Comparison of ENCODE assay signal across 23 cellular contexts in the genomic region with DNA sequence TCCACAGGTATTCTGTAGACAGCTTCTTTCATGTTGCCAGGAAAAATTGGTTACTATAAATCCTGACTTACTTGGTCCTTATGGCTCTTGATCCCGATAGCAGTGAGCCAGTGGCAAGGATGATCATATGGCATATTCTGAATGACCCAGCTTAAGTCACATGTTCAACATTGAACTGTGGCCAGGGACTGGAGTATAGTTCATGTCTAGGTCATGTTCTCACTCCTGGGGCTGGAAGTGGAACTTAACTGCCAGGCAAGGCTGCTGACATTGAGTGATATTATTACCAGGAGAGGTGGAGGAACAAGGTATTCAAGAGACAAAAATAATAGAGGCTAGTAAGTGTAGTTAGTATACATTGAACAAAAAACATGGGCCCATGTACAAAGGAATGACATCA. TPM values are rescaled to one million over a fixed set of nuclear protein-coding genes. Genes with fewer than 3 reads are reported as not detected.
DNase-seq lines count a peak whose midpoint lies in the region; ATAC-seq, FAIRE-seq and TF ChIP-seq lines count a peak whose summit lies in the region.
"Had no signal": no experiment of that assay in that cellular context is flagged by ENCODE, and none has a peak within 500 bp of the region (broad histone marks: within the 10 kb centered on the region; RNA-seq: fewer than 3 reads in every experiment).

No MANE protein-coding gene starts in this region.

- H4K20me1 ChIP-seq in K562 (replicated peaks; ENCODE audit: control insufficient read depth, insufficient read depth, low read length), result no peaks in the 10 kb centered on the region

- no TSS peak for BruUV-seq in K562 (replicated peaks; lab: Mats Ljungman, UMichigan)

- peak; percentile 54 for ATAC-seq in K562
- peak; percentile 32 to 43 for ATAC-seq in right cardiac atrium
- no peak for ATAC-seq in lower lobe of right lung
- ATAC-seq: naive thymus-derived CD4-positive, alpha-beta T cell; stimulated activated naive CD8-positive, alpha-beta T cell treated with anti-CD3 and anti-CD28 coated beads, Interleukin-15, Interleukin-2, amounts not matched to agents 100 U/mL and 50 U/mL, for 24 hours; T-helper 17 cell had no signal

- POLR2A ChIA-PET in K562 (lab: Yijun Ruan, JAX), result no interaction called here

- H2AFZ ChIP-seq in K562 (ENCODE audit: low read depth, low read length), result no peak overlapping the region
- H2AFZ ChIP-seq: PC-9 had no signal

- intact Hi-C loops in K562 (cut with micrococcal nuclease), result no loop called here
- intact Hi-C loops in right cardiac atrium (cut with DNase I), result no loop called here
- intact Hi-C loops in lower lobe of right lung (cut with DNase I), result no loop called here

- CTCF ChIA-PET in K562 (lab: Yijun Ruan, JAX; ENCODE audit: low intra/inter-chr PET ratio), result no interaction called here

- no peak for TF ChIP-seq RAD21 in K562 (CRISPR knock-in tag; conservative IDR thresholded peaks at IDR 0.05 in 1 of 2, IDR thresholded peaks at IDR 0.05 in 1 of 2)

- no peaks in the 10 kb centered on the region for H3K9me1 ChIP-seq in K562 (ENCODE audit: control insufficient read depth, insufficient read depth, low read length)

- H3K4me1 ChIP-seq in K562 (replicated peaks in 1 of 2; ENCODE audit: control insufficient read depth in 2 of 2, insufficient read depth in 2 of 2, low read length in 2 of 2) (0 out of 5 replicates have a peak, but pooled peaks cover 0 to 2% of the 10 kb centered on the region in 2 experiments), right cardiac atrium (ENCODE audit: control insufficient read depth, insufficient read depth, low read length) (peaks cover 3% of the 10 kb centered on the region), lower lobe of right lung (no peaks in the 10 kb centered on the region)
- H3K4me1 ChIP-seq: testis had no signal

- no peak overlapping the region for H3K4me2 ChIP-seq in K562 (ENCODE audit: insufficient read depth, low read length)
- H3K4me2 ChIP-seq: KMS-11, PC-9, smooth muscle cell had no signal

- no peak overlapping the region for H3K9ac ChIP-seq in K562 (ENCODE audit: insufficient read depth in 1 of 2, low read depth in 2 of 2, low read length in 2 of 2)
- H3K9ac ChIP-seq: KMS-11 had no signal

- in situ Hi-C loops in K562 (cut with MboI), result no loop called here

- no peak for DNase-seq in GM12891 (ENCODE audit: insufficient read length, low spot score)
- DNase-seq in K562 (ENCODE audit: extremely low read depth in 1 of 4, low spot score in 3 of 4), result peak in 1 of 4 experiments; percentile 8
- DNase-seq in right cardiac atrium, result no peak
- peak; percentile 11 for DNase-seq in renal cortical epithelial cell (ENCODE audit: low read depth)
- no peak for DNase-seq in lower lobe of right lung
- no peak for DNase-seq in SHP77 treated with DMSO at 0.1 percent for 48 hours (lab: John Stamatoyannopoulos, UW)
- no peak for DNase-seq in stimulated activated naive CD4-positive, alpha-beta T cell (lab: John Stamatoyannopoulos, UW)
- DNase-seq: activated CD4-positive, alpha-beta T cell treated with anti-CD3 and anti-CD28 coated beads, Interleukin-2, amount 50 U/mL, for 4 hours; activated naive CD4-positive, alpha-beta T cell treated with anti-CD3 and anti-CD28 coated beads, Interleukin-2, amount 50 U/mL, for 16 hours; CD4-positive, alpha-beta memory T cell; GOT3; naive thymus-derived CD4-positive, alpha-beta T cell; NCI-H2029 treated with DMSO at 0.1 percent for 48 hours; NCI-H226; NCI-H526 treated with DMSO at 0.1 percent for 48 hours; PC-9; stimulated activated naive CD8-positive, alpha-beta T cell treated with anti-CD3 and anti-CD28 coated beads, Interleukin-15, Interleukin-2, amounts not matched to agents 100 U/mL and 50 U/mL, for 24 hours; T-helper 17 cell; testis had no signal

- peak; percentile 9 for FAIRE-seq in GM12891 (lab: Jason Lieb, UNC)
- no peak for FAIRE-seq in K562 (lab: Jason Lieb, UNC)
- FAIRE-seq: TTC549 had no signal

- H3K36me3 ChIP-seq in K562 (ENCODE audit: control insufficient read depth, insufficient read depth, low read length), result peaks cover 6% of the 10 kb centered on the region; the same call in 2 of the 3 replicates
- no peaks in the 10 kb centered on the region for H3K36me3 ChIP-seq in lower lobe of right lung

- TF ChIP-seq POLR2A in GM12891 (IDR thresholded peaks at IDR 0.05; ENCODE audit: low read depth, low read length) (no peak), K562 (conservative IDR thresholded peaks at IDR 0.05) (no peak)

- no peak overlapping the region for H3K27ac ChIP-seq in K562 (ENCODE audit: extremely low read depth, low read depth, low read length)
- no peak overlapping the region for H3K27ac ChIP-seq in right cardiac atrium (ENCODE audit: low read length)
- H3K27ac ChIP-seq in lower lobe of right lung, result no peak overlapping the region
- H3K27ac ChIP-seq: HL-60, KMS-11, PC-9, testis had no signal

- WGBS in K562 (ENCODE audit: insufficient coverage, low coverage, missing lambda C conversion rate), result 93% methylated on average over 1 of the region's 1 CpG
- 49% methylated on average over 1 of the region's 1 CpG for WGBS in right cardiac atrium

- H3K4me3 ChIP-seq in K562, result no peak overlapping the region
- H3K4me3 ChIP-seq in right cardiac atrium (ENCODE audit: low read length), result no peak overlapping the region
- H3K4me3 ChIP-seq in lower lobe of right lung, result no peak overlapping the region
- H3K4me3 ChIP-seq: PC-9, smooth muscle cell, testis had no signal

- TF ChIP-seq EP300 in K562 (IDR thresholded peaks at IDR 0.05; ENCODE audit: low read length), result no peak

- peaks cover 79% of the 10 kb centered on the region for H3K79me2 ChIP-seq in K562 (ENCODE audit: control insufficient read depth, insufficient read depth, low read length)

- TF ChIP-seq CTCF in K562 (IDR thresholded peaks at IDR 0.05 in 2 of 3, conservative IDR thresholded peaks at IDR 0.05 in 1 of 3; ENCODE audit: insufficient read depth in 2 of 3, low read depth in 1 of 3, low read length in 3 of 3), result no peak
- TF ChIP-seq CTCF in lower lobe of right lung (IDR thresholded peaks at IDR 0.05), result no peak

- H3K9me3 ChIP-seq in K562 (replicated peaks; ENCODE audit: control insufficient read depth, insufficient read depth, low read depth, low read length), result no peaks in the 10 kb centered on the region
- no peaks in the 10 kb centered on the region for H3K9me3 ChIP-seq in right cardiac atrium (ENCODE audit: control insufficient read depth, low read length)
- no peaks in the 10 kb centered on the region for H3K9me3 ChIP-seq in lower lobe of right lung
- H3K9me3 ChIP-seq: testis had no signal

- H3K27me3 ChIP-seq in K562 (ENCODE audit: control insufficient read depth in 2 of 2, insufficient read depth in 2 of 2, low read length in 2 of 2) (no peaks in the 10 kb centered on the region), right cardiac atrium (ENCODE audit: control insufficient read depth, insufficient read depth) (no peaks in the 10 kb centered on the region), lower lobe of right lung (ENCODE audit: low read depth) (no peaks in the 10 kb centered on the region)
- H3K27me3 ChIP-seq: testis had no signal

TF ChIP-seq in K562, 482 proteins besides CTCF, POLR2A, EP300 and RAD21 (continues in another document):
- TF ChIP-seq BCL6 (CRISPR knock-in tag; IDR thresholded peaks at IDR 0.05) (no peak), ZNF644 (tag; IDR thresholded peaks at IDR 0.05; ENCODE audit: low read depth) (no peak)

RNA-seq across cellular contexts. Expression of a gene that starts 26.2 kb away (rescaled TPM):
- 32.5 TPM for polyA plus RNA-seq in GM12891 (2012; ENCODE audit: low read depth, missing spikeins)
- total RNA-seq in K562 (2011; cell fraction: chromatin; rRNA removed; ENCODE audit: low replicate concordance), result 36.9 and 130 TPM in 2 replicates
- 23.0 and 34.0 TPM in 2 replicates for total RNA-seq in K562 (2011; cell fraction: nucleolus; rRNA removed)
- 54.6 and 83.0 TPM in 2 replicates for total RNA-seq in K562 (2011; cell fraction: nucleoplasm; rRNA removed)
- 11.1 and 14.2 TPM in 2 replicates for total RNA-seq in K562 (2014; rRNA removed)
- 26.8 and 28.2 TPM in 2 replicates for total RNA-seq in K562 (2014; rRNA removed; fragmentation: Illumina TruSeq; extraction: Trizol)
- 31.0 and 31.4 TPM in 2 replicates for total RNA-seq in K562 (2015; rRNA removed; fragmentation: Illumina TruSeq; extraction: Trizol)
- 49.4 and 50.1 TPM in 2 replicates for total RNA-seq in K562 (2021)
- polyA plus RNA-seq in K562 (2011; rRNA removed), result 72.1 and 81.8 TPM in 2 replicates
- polyA plus RNA-seq in K562 (2011; cell fraction: cytosol; rRNA removed), result 111 and 126 TPM in 2 replicates
- polyA plus RNA-seq in K562 (2011; cell fraction: nucleus; rRNA removed), result 39.0 and 43.6 TPM in 2 replicates
- polyA plus RNA-seq in K562 (2012), result 32.7 and 43.5 TPM in 2 replicates
- polyA plus RNA-seq in K562 (2014; fragmentation: Illumina TruSeq; extraction: Trizol), result 72.7 and 89.4 TPM in 2 replicates
- 10 to 100 TPM; 12.4 to 20.8 TPM for polyA plus RNA-seq in K562 (2014; fragmentation: Nextera tagmentation; extraction: Ambion mirVana)
- 43.4 and 44.3 TPM in 2 replicates for polyA plus RNA-seq in K562 (2014; rRNA removed)
- polyA minus RNA-seq in K562 (2011; rRNA and poly(A)+ RNA removed), result 56.2 and 56.6 TPM in 2 replicates
- polyA minus RNA-seq in K562 (2011; cell fraction: cytosol; rRNA and poly(A)+ RNA removed), result 35.9 and 43.7 TPM in 2 replicates
- 32.2 and 40.2 TPM in 2 replicates for polyA minus RNA-seq in K562 (2011; cell fraction: nucleus; rRNA and poly(A)+ RNA removed)
- total RNA-seq in right cardiac atrium, result 10 to 100 TPM; 19.1 to 23.1 (median 20.8) TPM
- polyA plus RNA-seq in right cardiac atrium, result 8.2 TPM
- 3.1 and 23.3 TPM in 2 replicates for total RNA-seq in renal cortical epithelial cell
- 22.1 TPM for total RNA-seq in lower lobe of right lung

RNA-seq across cellular contexts. Expression of a gene that starts 26.5 kb away (rescaled TPM):
- 3.3 TPM for polyA plus RNA-seq in GM12891 (2012; ENCODE audit: low read depth, missing spikeins)
- 19.3 and 48.2 TPM in 2 replicates for total RNA-seq in K562 (2011; cell fraction: chromatin; rRNA removed; ENCODE audit: low replicate concordance)
- 7.0 and 8.8 TPM in 2 replicates for total RNA-seq in K562 (2011; cell fraction: nucleolus; rRNA removed)
- total RNA-seq in K562 (2011; cell fraction: nucleoplasm; rRNA removed), result 15.4 and 25.0 TPM in 2 replicates
- 8.6 and 11.6 TPM in 2 replicates for total RNA-seq in K562 (2014; rRNA removed)
- 19.1 and 24.7 TPM in 2 replicates for total RNA-seq in K562 (2014; rRNA removed; fragmentation: Illumina TruSeq; extraction: Trizol)
- 13.3 and 15.0 TPM in 2 replicates for total RNA-seq in K562 (2015; rRNA removed; fragmentation: Illumina TruSeq; extraction: Trizol)
- 14.7 and 16.3 TPM in 2 replicates for total RNA-seq in K562 (2021)
- polyA plus RNA-seq in K562 (2011; rRNA removed), result 15.7 and 21.3 TPM in 2 replicates
- 4.9 and 9.7 TPM in 2 replicates for polyA plus RNA-seq in K562 (2011; cell fraction: cytosol; rRNA removed)
- 4.6 and 6.2 TPM in 2 replicates for polyA plus RNA-seq in K562 (2011; cell fraction: nucleus; rRNA removed)
- 8.6 and 10.9 TPM in 2 replicates for polyA plus RNA-seq in K562 (2012)
- polyA plus RNA-seq in K562 (2014; fragmentation: Illumina TruSeq; extraction: Trizol), result 11.8 and 13.9 TPM in 2 replicates
- polyA plus RNA-seq in K562 (2014; fragmentation: Nextera tagmentation; extraction: Ambion mirVana), result 10 to 100 TPM; 12.1 to 15.3 TPM
- 7.1 and 9.5 TPM in 2 replicates for polyA plus RNA-seq in K562 (2014; rRNA removed)
- 27.5 and 30.9 TPM in 2 replicates for polyA minus RNA-seq in K562 (2011; rRNA and poly(A)+ RNA removed)
- 7.8 and 10.9 TPM in 2 replicates for polyA minus RNA-seq in K562 (2011; cell fraction: cytosol; rRNA and poly(A)+ RNA removed)
- 8.5 and 14.7 TPM in 2 replicates for polyA minus RNA-seq in K562 (2011; cell fraction: nucleus; rRNA and poly(A)+ RNA removed)
- total RNA-seq in right cardiac atrium, result 1 to 10 TPM; 2.0 to 4.1 (median 3.3) TPM
- 0.88 TPM for polyA plus RNA-seq in right cardiac atrium
- 10.2 and 14.6 TPM in 2 replicates for total RNA-seq in renal cortical epithelial cell
- total RNA-seq in lower lobe of right lung, result 3.7 TPM

Comparison
In these comparisons a context has a peak if more than half of its experiments do, and no peak if none do; other contexts are left out.
1. ATAC-seq: peak in K562 (single experiment) and right cardiac atrium (2 of 2); none in lower lobe of right lung (0 of 2).